In genomic region chr2:118763797-118764196, GRCh38 we compare ENCODE assay signal across 15 cellular contexts.
DNase-seq lines count a peak whose midpoint lies in the region; ATAC-seq and TF ChIP-seq lines count a peak whose summit lies in the region.
"Had no signal": no experiment of that assay in that cellular context is flagged by ENCODE, and none has a peak within 500 bp of the region (broad histone marks: within the 10 kb centered on the region; RNA-seq: fewer than 3 reads in every experiment).

No MANE protein-coding gene starts in this region.

- no peak for TF ChIP-seq RAD21 in IMR-90 (IDR thresholded peaks at IDR 0.05; ENCODE audit: low read length)

- H3K4me1 ChIP-seq in IMR-90 (ENCODE audit: control insufficient read depth, insufficient read depth, low read length), result no peaks in the 10 kb centered on the region

- no peaks in the 10 kb centered on the region for H3K79me1 ChIP-seq in IMR-90 (ENCODE audit: low read depth in 1 of 2, low read length in 2 of 2)

- no peak overlapping the region for H2AK9ac ChIP-seq in IMR-90 (replicated peaks; ENCODE audit: low read depth, low read length, poor library complexity)

- no peak overlapping the region for H3K4me3 ChIP-seq in AG09309 (ENCODE audit: control insufficient read depth, low read depth, low read length)
- H3K4me3 ChIP-seq in IMR-90 (ENCODE audit: insufficient read depth, low read depth, low read length), result no peak overlapping the region
- H3K4me3 ChIP-seq: body of pancreas had no signal

- in situ Hi-C loops in IMR-90 (cut with MboI; ENCODE audit: low sequenced_read_pairs), result no loop called here

- H3K9me3 Mint-ChIP-seq in chondrocyte (ENCODE audit: low read depth), result peaks cover 7% of the 10 kb centered on the region
- no peaks in the 10 kb centered on the region for H3K9me3 Mint-ChIP-seq in stimulated activated naive B cell treated with anti-CD40 and anti-IgM and Interleukin-4, amounts not matched to agents 10 μg/mL and 1 μg/mL and 100 μg/mL, for 72 hours
- H3K9me3 Mint-ChIP-seq: T-helper 1 cell treated with Interleukin-12 subunit alpha and Interleukin-12 subunit beta and Interleukin-4 antibody, amounts not matched to agents 30 μg/mL and 1 μg/mL, for 36 hours had no signal

- H2AFZ ChIP-seq in IMR-90 (replicated peaks; ENCODE audit: low read length, poor library complexity), result peak overlapping the region; percentile 10

- H2BK5ac ChIP-seq in IMR-90 (ENCODE audit: low read depth, low read length, poor library complexity, severe bottlenecking), result no peak overlapping the region

- ATAC-seq in IMR-90 (ENCODE audit: low read depth) (no peak), HG02973 (IDR thresholded peaks at IDR 0.05; ENCODE audit: unreplicated experiment) (no peak), left ventricle myocardium superior (no peak)
- no peak for ATAC-seq in stimulated activated naive B cell treated with anti-CD40 and anti-IgM and Interleukin-4, amounts not matched to agents 10 μg/mL and 1 μg/mL and 100 μg/mL, for 72 hours (replicated peaks)
- ATAC-seq: body of pancreas had no signal

- H3K23ac ChIP-seq in IMR-90 (ENCODE audit: low read depth, low read length), result no peak overlapping the region

- H3K4me2 ChIP-seq in IMR-90 (ENCODE audit: low read depth, low read length), result no peak overlapping the region

- DNase-seq in AG09309 (ENCODE audit: low read depth), result no peak
- no peak for DNase-seq in IMR-90
- DNase-seq in chondrocyte (ENCODE audit: low spot score), result no peak
- DNase-seq in medulla oblongata (ENCODE audit: extremely low spot score), result peak; percentile 35
- DNase-seq in cerebellum (ENCODE audit: low spot score), result no peak
- no peak for DNase-seq in stimulated activated naive B cell treated with anti-CD40 and anti-IgM and Interleukin-4, amounts not matched to agents 10 μg/mL and 1 μg/mL and 100 μg/mL, for 72 hours
- no peak for DNase-seq in left ventricle myocardium superior
- DNase-seq: activated CD8-positive, alpha-beta memory T cell treated with anti-CD3 and anti-CD28 coated beads, Interleukin-2, amount 50 U/mL, for 4 hours; body of pancreas; CD4-positive, alpha-beta memory T cell; foreskin melanocyte; NCI-H524 treated with DMSO at 0.1 percent for 48 hours; stimulated activated naive CD4-positive, alpha-beta T cell treated with Interleukin-2 at 50 U/mL for 16 hours had no signal

- dilution Hi-C loops in IMR-90 (cut with HindIII; ENCODE audit: low sequenced_read_pairs, unreplicated experiment), result no loop called here

- CTCF ChIA-PET in IMR-90 (lab: Yijun Ruan, JAX), result no interaction called here

- H2BK120ac ChIP-seq in IMR-90 (ENCODE audit: low read depth, low read length), result no peak overlapping the region

- no peak overlapping the region for H3K56ac ChIP-seq in IMR-90 (ENCODE audit: extremely low read depth, insufficient read depth, low read length)

- no peak overlapping the region for H3K4ac ChIP-seq in IMR-90 (ENCODE audit: low read depth, low read length)

- no peaks in the 10 kb centered on the region for H3K9me3 ChIP-seq in IMR-90 (ENCODE audit: control insufficient read depth, insufficient read depth, low read length)
- H3K9me3 ChIP-seq: body of pancreas had no signal

- peaks cover 51% of the 10 kb centered on the region for H3K27me3 Mint-ChIP-seq in chondrocyte (ENCODE audit: low read depth)
- peaks cover 34 to 35% of the 10 kb centered on the region in 2 donors for H3K27me3 Mint-ChIP-seq in stimulated activated naive B cell treated with anti-CD40 and anti-IgM and Interleukin-4, amounts not matched to agents 10 μg/mL and 1 μg/mL and 100 μg/mL, for 72 hours

- no peaks in the 10 kb centered on the region for H3K9me1 ChIP-seq in IMR-90 (ENCODE audit: insufficient read depth, low read length)

- no peak overlapping the region for H3K14ac ChIP-seq in IMR-90 (replicated peaks; ENCODE audit: low read depth, low read length)

- BruUV-seq in IMR-90 (replicated peaks; lab: Mats Ljungman, UMichigan), result no TSS peak

- no peak overlapping the region for H4K5ac ChIP-seq in IMR-90 (ENCODE audit: low read depth, low read length)

- intact Hi-C loops in IMR-90 (cut with micrococcal nuclease) (no loop called here), left ventricle myocardium superior (cut with micrococcal nuclease) (no loop called here)

- POLR2A ChIA-PET in IMR-90 (lab: Charles Lee; ENCODE audit: unreplicated experiment), result no interaction called here

- H3K27ac Mint-ChIP-seq in chondrocyte (ENCODE audit: unreplicated experiment), result no peak overlapping the region
- H3K27ac Mint-ChIP-seq in stimulated activated naive B cell treated with anti-CD40 and anti-IgM and Interleukin-4, amounts not matched to agents 10 μg/mL and 1 μg/mL and 100 μg/mL, for 72 hours, result no peak overlapping the region
- H3K27ac Mint-ChIP-seq: CD4-positive, alpha-beta memory T cell; T-helper 1 cell treated with Interleukin-12 subunit alpha and Interleukin-12 subunit beta and Interleukin-4 antibody, amounts not matched to agents 30 μg/mL and 1 μg/mL, for 36 hours had no signal

- TF ChIP-seq CTCF in AG09309 (IDR thresholded peaks at IDR 0.05; ENCODE audit: control insufficient read depth, insufficient read depth, low read depth, low read length, missing control alignments) (peak; percentile 41), IMR-90 (conservative IDR thresholded peaks at IDR 0.05; ENCODE audit: low read depth, low read length) (no peak), chondrocyte (IDR thresholded peaks at IDR 0.05) (peak; percentile 35)

- no peaks in the 10 kb centered on the region for H3K36me3 Mint-ChIP-seq in chondrocyte (ENCODE audit: low read depth)
- no peaks in the 10 kb centered on the region for H3K36me3 Mint-ChIP-seq in stimulated activated naive B cell treated with anti-CD40 and anti-IgM and Interleukin-4, amounts not matched to agents 10 μg/mL and 1 μg/mL and 100 μg/mL, for 72 hours
- H3K36me3 Mint-ChIP-seq: CD4-positive, alpha-beta memory T cell had no signal

- TF ChIP-seq POLR2A in IMR-90 (IDR thresholded peaks at IDR 0.05; ENCODE audit: low read depth, low read length), result no peak

- H3K27me3 ChIP-seq in IMR-90 (ENCODE audit: control insufficient read depth, insufficient read depth, low read length), result peaks cover 19% of the 10 kb centered on the region
- H3K27me3 ChIP-seq: body of pancreas had no signal

- H3K4me1 Mint-ChIP-seq in chondrocyte (ENCODE audit: low read depth), result no peaks in the 10 kb centered on the region
- no peaks in the 10 kb centered on the region for H3K4me1 Mint-ChIP-seq in stimulated activated naive B cell treated with anti-CD40 and anti-IgM and Interleukin-4, amounts not matched to agents 10 μg/mL and 1 μg/mL and 100 μg/mL, for 72 hours
- H3K4me1 Mint-ChIP-seq: CD4-positive, alpha-beta memory T cell had no signal

- H2BK20ac ChIP-seq in IMR-90 (ENCODE audit: low read depth, low read length), result no peak overlapping the region

- H3K9ac ChIP-seq in IMR-90 (ENCODE audit: low read depth, low read length), result no peak overlapping the region

- H4K20me1 ChIP-seq in IMR-90 (ENCODE audit: insufficient read depth, low read length), result no peaks in the 10 kb centered on the region

- H3K18ac ChIP-seq in IMR-90 (ENCODE audit: low read depth, low read length), result no peak overlapping the region

- H3K27ac ChIP-seq in IMR-90 (ENCODE audit: insufficient read depth, low read length), result no peak overlapping the region
- H3K27ac ChIP-seq: body of pancreas had no signal

- no peak overlapping the region for H2AK5ac ChIP-seq in IMR-90 (ENCODE audit: low read depth, low read length)

- no peaks in the 10 kb centered on the region for H3K36me3 ChIP-seq in IMR-90 (ENCODE audit: control insufficient read depth, insufficient read depth, low read length)

- H4K91ac ChIP-seq in IMR-90 (ENCODE audit: insufficient read depth, low read depth, low read length), result no peak overlapping the region

- no peak overlapping the region for H4K8ac ChIP-seq in IMR-90 (ENCODE audit: low read depth in 2 of 2, low read length in 2 of 2)

- no peak overlapping the region for H3K4me3 Mint-ChIP-seq in chondrocyte (ENCODE audit: unreplicated experiment)
- H3K4me3 Mint-ChIP-seq in stimulated activated naive B cell treated with anti-CD40 and anti-IgM and Interleukin-4, amounts not matched to agents 10 μg/mL and 1 μg/mL and 100 μg/mL, for 72 hours, result no peak overlapping the region
- H3K4me3 Mint-ChIP-seq: CD4-positive, alpha-beta memory T cell; T-helper 1 cell treated with Interleukin-12 subunit alpha and Interleukin-12 subunit beta and Interleukin-4 antibody, amounts not matched to agents 30 μg/mL and 1 μg/mL, for 36 hours had no signal

- 17% methylated on average over 8 of the region's 12 CpGs; no CpG with 5 or more reads in 1 of the 2 experiments for WGBS in IMR-90 (ENCODE audit: extremely low coverage in 2 of 2, insufficient read length in 1 of 2), 2 experiments

- H2BK15ac ChIP-seq in IMR-90 (ENCODE audit: low read depth, low read length), result no peak overlapping the region

TF ChIP-seq in IMR-90, 13 proteins besides CTCF, POLR2A, EP300 and RAD21:
- no peak for TF ChIP-seq USF2 (IDR thresholded peaks at IDR 0.05; ENCODE audit: low read depth, low read length)
- no peak for TF ChIP-seq MAZ (IDR thresholded peaks at IDR 0.05; ENCODE audit: borderline replicate concordance, low read depth, low read length)
- no peak for TF ChIP-seq BHLHE40 (IDR thresholded peaks at IDR 0.05; ENCODE audit: low read depth, low read length)
- TF ChIP-seq CEBPB (IDR thresholded peaks at IDR 0.05; ENCODE audit: low read depth, low read length), result no peak
- TF ChIP-seq ELK1 (IDR thresholded peaks at IDR 0.05; ENCODE audit: borderline replicate concordance, low read depth, low read length), result no peak
- no peak for TF ChIP-seq MAFK (IDR thresholded peaks at IDR 0.05; ENCODE audit: low read depth, low read length)
- TF ChIP-seq SMC3 (IDR thresholded peaks at IDR 0.05; ENCODE audit: low read depth, low read length), result no peak
- no peak for TF ChIP-seq FOS (IDR thresholded peaks at IDR 0.05; ENCODE audit: low read depth, low read length)
- no peak for TF ChIP-seq RCOR1 (IDR thresholded peaks at IDR 0.05; ENCODE audit: insufficient replicate concordance, low read length)
